28 cellular contexts compared by ENCODE assay signal in genomic region chr5:29002481-29002880, GRCh38.
"Had no signal": no experiment of that assay in that cellular context is flagged by ENCODE, and none has a peak within 500 bp of the region (broad histone marks: within the 10 kb centered on the region; RNA-seq: fewer than 3 reads in every experiment).

No MANE protein-coding gene starts in this region.

- DNase-seq: colonic mucosa; cortex of kidney; dermis blood vessel endothelial cell; dorsolateral prefrontal cortex; effector CD4-positive, alpha-beta T cell; effector CD8-positive, alpha-beta T cell; effector memory CD4-positive, alpha-beta T cell; effector memory CD8-positive, alpha-beta T cell; erythroblast; esophagus squamous epithelium; foreskin fibroblast; foreskin keratinocyte; foreskin melanocyte; gastrocnemius medialis; glutamatergic neuron; head of caudate nucleus; heart left ventricle; heart right ventricle had no signal

- H3K4me3 Mint-ChIP-seq: dendritic cell treated with granulocyte-macrophage colony-stimulating factor and Interleukin-4, amounts not matched to agents 40 ng/mL and 50 ng/mL, for 4 days; effector memory CD8-positive, alpha-beta T cell had no signal

- H3K27me3 Mint-ChIP-seq: dendritic cell treated with granulocyte-macrophage colony-stimulating factor and Interleukin-4, amounts not matched to agents 40 ng/mL and 50 ng/mL, for 4 days; effector memory CD8-positive, alpha-beta T cell had no signal

- H3K4me3 ChIP-seq: colonic mucosa, coronary artery, dorsolateral prefrontal cortex, esophagus muscularis mucosa, esophagus squamous epithelium, gastrocnemius medialis, gastroesophageal sphincter, heart left ventricle, heart right ventricle had no signal

- ATAC-seq: effector memory CD8-positive, alpha-beta T cell; esophagus mucosa; foreskin keratinocyte; gastrocnemius medialis; heart left ventricle; heart right ventricle had no signal

- H3K9me3 Mint-ChIP-seq: dendritic cell treated with granulocyte-macrophage colony-stimulating factor and Interleukin-4, amounts not matched to agents 40 ng/mL and 50 ng/mL, for 4 days had no signal

- H3K9me3 ChIP-seq: colonic mucosa, esophagus muscularis mucosa, esophagus squamous epithelium, gastrocnemius medialis, gastroesophageal sphincter had no signal

- H3K27me3 ChIP-seq: colonic mucosa, dorsolateral prefrontal cortex, esophagus muscularis mucosa, esophagus squamous epithelium, foreskin keratinocyte, gastrocnemius medialis, gastroesophageal sphincter, heart left ventricle, heart right ventricle had no signal

- FAIRE-seq: colon, endometrium, endothelial cell of umbilical vein, frontal cortex had no signal

- H3K27ac Mint-ChIP-seq: dendritic cell treated with granulocyte-macrophage colony-stimulating factor and Interleukin-4, amounts not matched to agents 40 ng/mL and 50 ng/mL, for 4 days; effector memory CD8-positive, alpha-beta T cell had no signal

- H3K27ac ChIP-seq: colonic mucosa, coronary artery, dorsolateral prefrontal cortex, epithelial cell of prostate, esophagus muscularis mucosa, esophagus squamous epithelium, foreskin keratinocyte, gastrocnemius medialis, gastroesophageal sphincter, heart left ventricle, heart right ventricle had no signal

- H3K4me1 ChIP-seq: colonic mucosa, esophagus muscularis mucosa, esophagus squamous epithelium, foreskin keratinocyte, gastrocnemius medialis, gastroesophageal sphincter, heart left ventricle, heart right ventricle had no signal

- H3K36me3 ChIP-seq: colonic mucosa, esophagus muscularis mucosa, esophagus squamous epithelium, gastrocnemius medialis, gastroesophageal sphincter, heart left ventricle, heart right ventricle had no signal
